ENCODE assay signal across 1 cellular context in the genomic region with DNA sequence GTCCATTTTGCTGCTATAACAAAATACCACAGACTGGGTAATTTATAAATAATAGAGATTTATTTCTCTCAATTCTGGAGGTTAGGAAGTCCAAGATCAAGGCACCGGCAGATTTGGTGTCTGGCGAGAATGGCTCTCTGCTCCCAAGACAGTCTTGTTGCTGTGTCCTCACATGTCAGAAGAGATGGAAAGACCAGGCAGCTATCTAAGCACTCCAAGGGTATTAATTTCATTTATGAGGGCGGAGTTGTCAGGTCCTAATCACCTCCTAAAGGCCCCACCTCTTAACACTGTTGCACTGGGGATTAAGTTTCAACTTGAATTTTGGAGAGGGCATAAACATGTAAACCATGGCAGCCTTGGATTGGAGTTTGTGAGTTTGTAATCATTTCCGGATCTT.
TF ChIP-seq lines count a peak whose summit lies in the region.

No MANE protein-coding gene starts in this region.

TF ChIP-seq in H1, 55 proteins besides CTCF, POLR2A, EP300 and RAD21:
- TF ChIP-seq CBX5 (IDR thresholded peaks at IDR 0.05; ENCODE audit: low read depth, low read length), result no peak
- TF ChIP-seq CHD1 (IDR thresholded peaks at IDR 0.05; ENCODE audit: low read depth, low read length), result no peak
- TF ChIP-seq ZNF274 (IDR thresholded peaks at IDR 0.05; ENCODE audit: borderline replicate concordance, extremely low read depth, low read length), result no peak
- no peak for TF ChIP-seq KDM1A (IDR thresholded peaks at IDR 0.05; ENCODE audit: borderline replicate concordance, low read length)
- no peak for TF ChIP-seq SAP30 (IDR thresholded peaks at IDR 0.05; ENCODE audit: insufficient read depth, insufficient replicate concordance, low read length)
- TF ChIP-seq NRF1 (IDR thresholded peaks at IDR 0.05; ENCODE audit: low read depth, low read length), result no peak
- no peak for TF ChIP-seq SIX5 (IDR thresholded peaks at IDR 0.05; ENCODE audit: low read depth, low read length)
- TF ChIP-seq ATF3 (IDR thresholded peaks at IDR 0.05; ENCODE audit: insufficient read depth, low read depth, low read length), result no peak
- no peak for TF ChIP-seq USF2 (IDR thresholded peaks at IDR 0.05; ENCODE audit: low read length)
- TF ChIP-seq BACH1 (IDR thresholded peaks at IDR 0.05; ENCODE audit: low read length), result no peak
TF ChIP-seq in H1: peak in this region for 0.
